8 cellular contexts compared by ENCODE assay signal in genomic region chr20:19758888-19759331, GRCh38. TPM values are rescaled to one million over a fixed set of nuclear protein-coding genes. Genes with fewer than 3 reads are reported as not detected.
A peak's percentile ranks its signal among the peaks of the same experiment; 100 is the strongest.
DNase-seq lines count a peak whose midpoint lies in the region; ATAC-seq and TF ChIP-seq lines count a peak whose summit lies in the region.

No MANE protein-coding gene starts in this region.

- H3K36me3 ChIP-seq in mesendoderm (ENCODE audit: control insufficient read depth, insufficient read depth, low read length), result no peaks in the 10 kb centered on the region

- H4K8ac ChIP-seq in mesendoderm (ENCODE audit: low read depth, low read length), result no peak overlapping the region

- H3K4me2 ChIP-seq in mesendoderm (ENCODE audit: low read length), result peak overlapping the region; percentile 85

- no peak overlapping the region for H3K4ac ChIP-seq in mesendoderm (ENCODE audit: low read depth, low read length)

- no peak overlapping the region for H2AK5ac ChIP-seq in mesendoderm (ENCODE audit: low read length)

- H2BK5ac ChIP-seq in mesendoderm (ENCODE audit: low read length), result no peak overlapping the region

- H3K56ac ChIP-seq in mesendoderm (ENCODE audit: low read length), result peak overlapping the region; percentile 81

- H3K4me3 ChIP-seq in epithelial cell of esophagus (ENCODE audit: low read length), result peak overlapping the region; percentile 89
- H3K4me3 ChIP-seq in mesendoderm (ENCODE audit: low read length), result peak overlapping the region; percentile 26

- no peaks in the 10 kb centered on the region for H3K27me3 ChIP-seq in mesendoderm (ENCODE audit: insufficient read depth, low read length, poor library complexity)

- TF ChIP-seq CTCF in epithelial cell of esophagus (IDR thresholded peaks at IDR 0.05; ENCODE audit: insufficient read depth, low read depth, low read length, missing control alignments), result no peak

- no peak overlapping the region for H4K5ac ChIP-seq in mesendoderm (ENCODE audit: low read length)

- no peaks in the 10 kb centered on the region for H3K79me2 ChIP-seq in mesendoderm (ENCODE audit: control insufficient read depth, insufficient read depth, low read length)

- H3K9ac ChIP-seq in mesendoderm (ENCODE audit: low read length), result peak overlapping the region; percentile 68

- no peaks in the 10 kb centered on the region for H3K4me1 ChIP-seq in mesendoderm (ENCODE audit: control insufficient read depth, low read depth, low read length)

- H3K23ac ChIP-seq in mesendoderm (ENCODE audit: low read length), result no peak overlapping the region

- no peaks in the 10 kb centered on the region for H3K79me1 ChIP-seq in mesendoderm (ENCODE audit: low read length)

- no peak overlapping the region for H2BK15ac ChIP-seq in mesendoderm (replicated peaks; ENCODE audit: low read depth)

- no peak overlapping the region for H3K27ac ChIP-seq in mesendoderm (ENCODE audit: low read depth, low read length)

- ATAC-seq in GM18867 (IDR thresholded peaks at IDR 0.05; ENCODE audit: unreplicated experiment), result no peak

- DNase-seq in AG08395 (ENCODE audit: low spot score) (peak; percentile 45), NCI-H524 treated with DMSO at 0.1 percent for 48 hours (lab: John Stamatoyannopoulos, UW) (peak; percentile 51), epithelial cell of esophagus (ENCODE audit: low read depth) (peak; percentile 48), mesendoderm (peak; percentile 64), ureter (ENCODE audit: low spot score) (peak; percentile 70)
- DNase-seq in stimulated activated naive CD4-positive, alpha-beta T cell (lab: John Stamatoyannopoulos, UW), result no peak
- DNase-seq in stimulated activated CD4-positive, alpha-beta T cell treated with anti-CD3 and anti-CD28 coated beads, Interleukin-4, amount 100 ng/mL, for 24 hours, result no peak

- H2BK120ac ChIP-seq in mesendoderm (ENCODE audit: low read depth, low read length), result no peak overlapping the region

- H3K18ac ChIP-seq in mesendoderm (ENCODE audit: low read length), result peak overlapping the region; percentile 43

- no CpG with 5 or more reads among the region's 28 CpGs for WGBS in mesendoderm (ENCODE audit: extremely low coverage, insufficient coverage, low lambda C conversion rate)

RNA-seq across cellular contexts. Expression of gene RIN2, which starts 0.9 kb away (rescaled TPM):
- 0.65 TPM for polyA plus RNA-seq in mesendoderm (2013, experiment 1 of 2)
- 0.53 TPM for polyA plus RNA-seq in mesendoderm (2013, experiment 2 of 2)
- 70.4 TPM for total RNA-seq in ureter

Comparison
In these comparisons a context has a peak if more than half of its experiments do, and no peak if none do; other contexts are left out.
1. DNase-seq: peak in AG08395 (single experiment), NCI-H524 treated with DMSO at 0.1 percent for 48 hours (single experiment), epithelial cell of esophagus (single experiment), mesendoderm (single experiment) and ureter (single experiment); none in stimulated activated naive CD4-positive, alpha-beta T cell (0 of 6) and stimulated activated CD4-positive, alpha-beta T cell treated with anti-CD3 and anti-CD28 coated beads, Interleukin-4, amount 100 ng/mL, for 24 hours (single experiment).